23 cellular contexts compared by ENCODE assay signal in genomic region chr6:131955876-131956275, GRCh38. TPM values are rescaled to one million over a fixed set of nuclear protein-coding genes. Genes with fewer than 3 reads are reported as not detected.
"Had no signal": no experiment of that assay in that cellular context is flagged by ENCODE, and none has a peak within 500 bp of the region (broad histone marks: within the 10 kb centered on the region; RNA-seq: fewer than 3 reads in every experiment).

No MANE protein-coding gene starts in this region.

- H3K27me3 ChIP-seq: breast epithelium, gastroesophageal sphincter, tibial artery had no signal

- H3K27ac ChIP-seq: epithelial cell of prostate had no signal

- ATAC-seq: activated CD8-positive, alpha-beta memory T cell treated with anti-CD3 and anti-CD28 coated beads, Interleukin-2, amount 10 ng/mL, durations not matched to agents 7 days and 5 days; activated naive CD8-positive, alpha-beta T cell treated with anti-CD3 and anti-CD28 coated beads, Interleukin-2, amount 50 U/mL, for 24 hours; gastroesophageal sphincter; heart right ventricle; stimulated activated naive B cell treated with anti-CD40 and anti-IgM and Interleukin-4, amounts not matched to agents 10 μg/mL and 1 μg/mL and 100 μg/mL, for 72 hours had no signal

- DNase-seq: activated CD4-positive, alpha-beta T cell treated with anti-CD3 and anti-CD28 coated beads for 1 hour; activated CD4-positive, alpha-beta T cell treated with anti-CD3 and anti-CD28 coated beads, Interleukin-2, amount 50 U/mL, for 48 hours; activated CD8-positive, alpha-beta memory T cell treated with anti-CD3 and anti-CD28 coated beads, Interleukin-2, amount 10 ng/mL, durations not matched to agents 7 days and 5 days; activated naive CD4-positive, alpha-beta T cell treated with anti-CD3 and anti-CD28 coated beads for 36 hours; activated naive CD8-positive, alpha-beta T cell treated with anti-CD3 and anti-CD28 coated beads, Interleukin-2, amount 50 U/mL, for 24 hours; activated T-cell treated with anti-CD3 and anti-CD28 coated beads, Interleukin-2, amount 50 U/mL, for 1 hour; aorta; effector memory CD4-positive, alpha-beta T cell; heart right ventricle; islet precursor cell; naive B cell; retina; stimulated activated CD4-positive, alpha-beta T cell treated with anti-CD3 and anti-CD28 coated beads, Interleukin-15, amount 100 ng/mL, for 24 hours; stimulated activated CD4-positive, alpha-beta T cell treated with anti-CD3 and anti-CD28 coated beads, Interleukin-4, amount 100 ng/mL, for 1 hour; stimulated activated naive B cell treated with anti-CD40 and anti-IgM and Interleukin-4, amounts not matched to agents 10 μg/mL and 1 μg/mL and 100 μg/mL, for 72 hours; tibial artery had no signal

- H3K4me1 ChIP-seq: breast epithelium had no signal

- H3K27ac Mint-ChIP-seq: activated CD8-positive, alpha-beta memory T cell treated with anti-CD3 and anti-CD28 coated beads, Interleukin-2, amount 10 ng/mL, durations not matched to agents 7 days and 5 days; activated naive CD4-positive, alpha-beta T cell treated with anti-CD3 and anti-CD28 coated beads for 36 hours; activated naive CD8-positive, alpha-beta T cell treated with anti-CD3 and anti-CD28 coated beads, Interleukin-2, amount 50 U/mL, for 24 hours; activated T-helper 2 cell treated with anti-CD3 and anti-CD28 coated beads, Interferon-gamma antibody, Interleukin-2, Interleukin-4, amounts not matched to agents 10 μg/mL and 5 μg/mL and 100 μg/mL, durations not matched to agents 14 hours and 24 hours and 36 hours; dendritic cell treated with granulocyte-macrophage colony-stimulating factor and Interleukin-4, amounts not matched to agents 40 ng/mL and 50 ng/mL, for 4 days; naive B cell; stimulated activated naive B cell treated with anti-CD40 and anti-IgM and Interleukin-4, amounts not matched to agents 10 μg/mL and 1 μg/mL and 100 μg/mL, for 72 hours had no signal

- H3K36me3 ChIP-seq: breast epithelium, gastroesophageal sphincter, heart right ventricle, tibial artery had no signal

- H3K9me3 ChIP-seq: breast epithelium, gastroesophageal sphincter, heart right ventricle, tibial artery had no signal

- H3K9me3 Mint-ChIP-seq: activated naive CD4-positive, alpha-beta T cell treated with anti-CD3 and anti-CD28 coated beads for 36 hours; activated naive CD8-positive, alpha-beta T cell treated with anti-CD3 and anti-CD28 coated beads, Interleukin-2, amount 50 U/mL, for 24 hours; activated T-helper 2 cell treated with anti-CD3 and anti-CD28 coated beads, Interferon-gamma antibody, Interleukin-2, Interleukin-4, amounts not matched to agents 10 μg/mL and 5 μg/mL and 100 μg/mL, durations not matched to agents 14 hours and 24 hours and 36 hours; dendritic cell treated with granulocyte-macrophage colony-stimulating factor and Interleukin-4, amounts not matched to agents 40 ng/mL and 50 ng/mL, for 4 days; naive B cell; stimulated activated naive B cell treated with anti-CD40 and anti-IgM and Interleukin-4, amounts not matched to agents 10 μg/mL and 1 μg/mL and 100 μg/mL, for 72 hours had no signal

- H3K4me3 Mint-ChIP-seq: activated CD8-positive, alpha-beta memory T cell treated with anti-CD3 and anti-CD28 coated beads, Interleukin-2, amount 10 ng/mL, durations not matched to agents 7 days and 5 days; activated naive CD4-positive, alpha-beta T cell treated with anti-CD3 and anti-CD28 coated beads for 36 hours; activated naive CD8-positive, alpha-beta T cell treated with anti-CD3 and anti-CD28 coated beads, Interleukin-2, amount 50 U/mL, for 24 hours; dendritic cell treated with granulocyte-macrophage colony-stimulating factor and Interleukin-4, amounts not matched to agents 40 ng/mL and 50 ng/mL, for 4 days; naive B cell; stimulated activated naive B cell treated with anti-CD40 and anti-IgM and Interleukin-4, amounts not matched to agents 10 μg/mL and 1 μg/mL and 100 μg/mL, for 72 hours had no signal

- H3K36me3 Mint-ChIP-seq: activated CD8-positive, alpha-beta memory T cell treated with anti-CD3 and anti-CD28 coated beads, Interleukin-2, amount 10 ng/mL, durations not matched to agents 7 days and 5 days; naive B cell; stimulated activated naive B cell treated with anti-CD40 and anti-IgM and Interleukin-4, amounts not matched to agents 10 μg/mL and 1 μg/mL and 100 μg/mL, for 72 hours had no signal

- H3K4me3 ChIP-seq: breast epithelium, lung, tibial artery had no signal

RNA-seq across cellular contexts. Expression of gene CCN2, which starts 4.7 kb away (rescaled TPM):
- total RNA-seq: activated CD8-positive, alpha-beta memory T cell treated with anti-CD3 and anti-CD28 coated beads, Interleukin-2, amount 10 ng/mL, durations not matched to agents 7 days and 5 days; activated naive CD4-positive, alpha-beta T cell treated with anti-CD3 and anti-CD28 coated beads for 36 hours; activated T-helper 2 cell treated with anti-CD3 and anti-CD28 coated beads, Interferon-gamma antibody, Interleukin-2, Interleukin-4, amounts not matched to agents 10 μg/mL and 5 μg/mL and 100 μg/mL, durations not matched to agents 14 hours and 24 hours and 36 hours; T-helper 1 cell treated with Interleukin-12 subunit alpha and Interleukin-12 subunit beta and Interleukin-4 antibody, amounts not matched to agents 30 ng/mL and 1 ng/mL, for 36 hours had no signal
